ENCODE assay signal across 26 cellular contexts in genomic region chr2:219851169-219851568, GRCh38.
"Had no signal": no experiment of that assay in that cellular context is flagged by ENCODE, and none has a peak within 500 bp of the region (broad histone marks: within the 10 kb centered on the region; RNA-seq: fewer than 3 reads in every experiment).

No MANE protein-coding gene starts in this region.

- H3K4me1 ChIP-seq: adrenal gland, body of pancreas, gastrocnemius medialis, tibial nerve had no signal

- H3K27ac Mint-ChIP-seq: activated naive CD8-positive, alpha-beta T cell treated with anti-CD3 and anti-CD28 coated beads for 36 hours; natural killer cell treated with Interleukin-12 subunit alpha and Interleukin-12 subunit beta and Interleukin-15 and Interleukin-18, amount 100 ng/mL, for 72 hours; T-helper 2 cell treated with Interferon-gamma antibody and Interleukin-4, amounts not matched to agents 5 μg/mL and 100 μg/mL, for 36 hours had no signal

- ATAC-seq: body of pancreas; gastrocnemius medialis; mucosa of descending colon; natural killer cell treated with Interleukin-12 subunit alpha and Interleukin-12 subunit beta and Interleukin-15 and Interleukin-18, amount 100 ng/mL, for 72 hours had no signal

- H3K9me3 Mint-ChIP-seq: activated naive CD8-positive, alpha-beta T cell treated with anti-CD3 and anti-CD28 coated beads for 36 hours; natural killer cell treated with Interleukin-12 subunit alpha and Interleukin-12 subunit beta and Interleukin-15 and Interleukin-18, amount 100 ng/mL, for 72 hours; T-helper 2 cell treated with Interferon-gamma antibody and Interleukin-4, amounts not matched to agents 5 μg/mL and 100 μg/mL, for 36 hours had no signal

- H3K27ac ChIP-seq: adrenal gland, body of pancreas, cardiac muscle cell, coronary artery, dorsolateral prefrontal cortex, gastrocnemius medialis, left ventricle myocardium inferior, tibial nerve had no signal

- H3K4me3 Mint-ChIP-seq: activated naive CD8-positive, alpha-beta T cell treated with anti-CD3 and anti-CD28 coated beads for 36 hours; natural killer cell treated with Interleukin-12 subunit alpha and Interleukin-12 subunit beta and Interleukin-15 and Interleukin-18, amount 100 ng/mL, for 72 hours; T-helper 2 cell treated with Interferon-gamma antibody and Interleukin-4, amounts not matched to agents 5 μg/mL and 100 μg/mL, for 36 hours had no signal

- DNase-seq: activated CD4-positive, alpha-beta T cell treated with anti-CD3 and anti-CD28 coated beads for 4 hours; activated CD4-positive, alpha-beta T cell treated with anti-CD3 and anti-CD28 coated beads, Interleukin-2, amount 50 U/mL, for 4 hours; activated CD8-positive, alpha-beta memory T cell treated with anti-CD3 and anti-CD28 coated beads for 24 hours; activated effector memory CD4-positive, alpha-beta T cell treated with Interleukin-2 at 50 U/mL for 16 hours; activated naive CD4-positive, alpha-beta T cell treated with Interleukin-2 at 50 U/mL for 16 hours; activated naive CD8-positive, alpha-beta T cell treated with anti-CD3 and anti-CD28 coated beads for 36 hours; adrenal gland; aorta; dorsolateral prefrontal cortex; effector memory CD4-positive, alpha-beta T cell; erythroblast; gastrocnemius medialis; glutamatergic neuron; mucosa of descending colon; right cardiac atrium; stimulated activated CD4-positive, alpha-beta T cell treated with anti-CD3 and anti-CD28 coated beads, Interleukin-2, amount 100 ng/mL, for 48 hours; stimulated activated naive CD4-positive, alpha-beta T cell treated with Interleukin-2 at 50 U/mL for 16 hours had no signal

- H3K36me3 Mint-ChIP-seq: activated naive CD8-positive, alpha-beta T cell treated with anti-CD3 and anti-CD28 coated beads for 36 hours; natural killer cell treated with Interleukin-12 subunit alpha and Interleukin-12 subunit beta and Interleukin-15 and Interleukin-18, amount 100 ng/mL, for 72 hours had no signal

- FAIRE-seq: islet of Langerhans had no signal

- H3K4me3 ChIP-seq: adrenal gland, body of pancreas, cardiac muscle cell, lung, mucosa of descending colon, tibial nerve had no signal

- H3K9me3 ChIP-seq: adrenal gland, body of pancreas, gastrocnemius medialis, left ventricle myocardium inferior, mucosa of descending colon, tibial nerve had no signal

- H3K4me1 Mint-ChIP-seq: activated naive CD8-positive, alpha-beta T cell treated with anti-CD3 and anti-CD28 coated beads for 36 hours had no signal

- H3K27me3 ChIP-seq: body of pancreas, cardiac muscle cell, tibial nerve had no signal
